37 cellular contexts compared by ENCODE assay signal in genomic region chr1:197621761-197622160, GRCh38.
"Had no signal": no experiment of that assay in that cellular context is flagged by ENCODE, and none has a peak within 500 bp of the region (broad histone marks: within the 10 kb centered on the region; RNA-seq: fewer than 3 reads in every experiment).

No MANE protein-coding gene starts in this region.

- FAIRE-seq: bronchial epithelial cell had no signal

- H3K27ac ChIP-seq: ascending aorta, cardiac muscle cell, WERI-Rb-1 had no signal

- H3K4me1 ChIP-seq: ascending aorta had no signal

- H3K4me3 ChIP-seq: ascending aorta, cardiac muscle cell had no signal

- H3K36me3 ChIP-seq: ascending aorta, cardiac muscle cell, WERI-Rb-1 had no signal

- H3K4me3 Mint-ChIP-seq: activated CD4-positive, alpha-beta memory T cell treated with anti-CD3 and anti-CD28 coated beads, Interleukin-2, amount 10 ng/mL, durations not matched to agents 7 days and 5 days; activated CD4-positive, alpha-beta T cell treated with anti-CD3 and anti-CD28 coated beads for 36 hours; activated CD4-positive, alpha-beta T cell treated with anti-CD3 and anti-CD28 coated beads, Interleukin-2, amount 10 ng/mL, durations not matched to agents 7 days and 5 days; activated CD8-positive, alpha-beta memory T cell treated with anti-CD3 and anti-CD28 coated beads, Interleukin-2, amount 10 ng/mL, durations not matched to agents 7 days and 5 days; activated CD8-positive, alpha-beta T cell treated with anti-CD3 and anti-CD28 coated beads, Interleukin-2, amount 10 ng/mL, durations not matched to agents 7 days and 5 days; activated naive CD4-positive, alpha-beta T cell treated with anti-CD3 and anti-CD28 coated beads, Interleukin-2, amount 10 ng/mL, durations not matched to agents 7 days and 5 days; activated naive CD4-positive, alpha-beta T cell treated with anti-CD3 and anti-CD28 coated beads, Interleukin-2, amount 50 U/mL, for 24 hours; activated naive CD8-positive, alpha-beta T cell; activated naive CD8-positive, alpha-beta T cell treated with anti-CD3 and anti-CD28 coated beads, Interleukin-2, amount 10 ng/mL, durations not matched to agents 7 days and 5 days; activated naive CD8-positive, alpha-beta T cell treated with anti-CD3 and anti-CD28 coated beads, Interleukin-2, amount 50 U/mL, for 24 hours; activated T-cell treated with anti-CD3 and anti-CD28 coated beads, Interleukin-2, amount 50 U/mL, for 24 hours; brain; central memory CD8-positive, alpha-beta T cell; T-helper 1 cell treated with Interleukin-12 subunit alpha and Interleukin-12 subunit beta and Interleukin-4 antibody, amounts not matched to agents 30 μg/mL and 1 μg/mL, for 36 hours; T-helper 2 cell treated with Interferon-gamma antibody and Interleukin-4, amounts not matched to agents 5 μg/mL and 100 μg/mL, for 36 hours; WTC11 had no signal

- H3K9me3 Mint-ChIP-seq: activated CD4-positive, alpha-beta T cell treated with anti-CD3 and anti-CD28 coated beads, Interleukin-2, amount 10 ng/mL, durations not matched to agents 7 days and 5 days; activated naive CD4-positive, alpha-beta T cell treated with anti-CD3 and anti-CD28 coated beads, Interleukin-2, amount 10 ng/mL, durations not matched to agents 7 days and 5 days; activated naive CD4-positive, alpha-beta T cell treated with anti-CD3 and anti-CD28 coated beads, Interleukin-2, amount 50 U/mL, for 24 hours; activated T-cell treated with anti-CD3 and anti-CD28 coated beads, Interleukin-2, amount 50 U/mL, for 24 hours; activated T-helper 2 cell treated with anti-CD3 and anti-CD28 coated beads, Interferon-gamma antibody, Interleukin-2, Interleukin-4, amounts not matched to agents 10 μg/mL and 5 μg/mL and 100 μg/mL, durations not matched to agents 14 hours and 24 hours and 36 hours; central memory CD8-positive, alpha-beta T cell; WTC11 had no signal

- H3K9me3 ChIP-seq: ascending aorta had no signal

- H3K36me3 Mint-ChIP-seq: WTC11 had no signal

- H3K27me3 Mint-ChIP-seq: activated CD4-positive, alpha-beta memory T cell treated with anti-CD3 and anti-CD28 coated beads, Interleukin-2, amount 10 ng/mL, durations not matched to agents 7 days and 5 days; activated CD4-positive, alpha-beta T cell treated with anti-CD3 and anti-CD28 coated beads for 36 hours; activated CD4-positive, alpha-beta T cell treated with anti-CD3 and anti-CD28 coated beads, Interleukin-2, amount 10 ng/mL, durations not matched to agents 7 days and 5 days; activated CD8-positive, alpha-beta memory T cell treated with anti-CD3 and anti-CD28 coated beads, Interleukin-2, amount 10 ng/mL, durations not matched to agents 7 days and 5 days; activated naive CD4-positive, alpha-beta T cell treated with anti-CD3 and anti-CD28 coated beads, Interleukin-2, amount 10 ng/mL, durations not matched to agents 7 days and 5 days; activated naive CD4-positive, alpha-beta T cell treated with anti-CD3 and anti-CD28 coated beads, Interleukin-2, amount 50 U/mL, for 24 hours; activated naive CD8-positive, alpha-beta T cell; activated naive CD8-positive, alpha-beta T cell treated with anti-CD3 and anti-CD28 coated beads, Interleukin-2, amount 10 ng/mL, durations not matched to agents 7 days and 5 days; activated naive CD8-positive, alpha-beta T cell treated with anti-CD3 and anti-CD28 coated beads, Interleukin-2, amount 50 U/mL, for 24 hours; activated T-cell treated with anti-CD3 and anti-CD28 coated beads, Interleukin-2, amount 50 U/mL, for 24 hours; brain; central memory CD8-positive, alpha-beta T cell had no signal

- DNase-seq: activated CD4-positive, alpha-beta memory T cell treated with anti-CD3 and anti-CD28 coated beads, Interleukin-2, amount 10 ng/mL, durations not matched to agents 7 days and 5 days; activated CD4-positive, alpha-beta T cell treated with anti-CD3 and anti-CD28 coated beads for 1 hour; activated CD4-positive, alpha-beta T cell treated with anti-CD3 and anti-CD28 coated beads for 36 hours; activated CD4-positive, alpha-beta T cell treated with anti-CD3 and anti-CD28 coated beads for 48 hours; activated CD4-positive, alpha-beta T cell treated with anti-CD3 and anti-CD28 coated beads, Interleukin-2, amount 10 ng/mL, durations not matched to agents 7 days and 5 days; activated CD4-positive, alpha-beta T cell treated with anti-CD3 and anti-CD28 coated beads, Interleukin-2, amount 50 U/mL, for 48 hours; activated CD4-positive, CD25-positive, alpha-beta regulatory T cell; activated CD8-positive, alpha-beta memory T cell treated with anti-CD3 and anti-CD28 coated beads for 24 hours; activated CD8-positive, alpha-beta memory T cell treated with anti-CD3 and anti-CD28 coated beads, Interleukin-2, amount 10 ng/mL, durations not matched to agents 7 days and 5 days; activated CD8-positive, alpha-beta memory T cell treated with anti-CD3 and anti-CD28 coated beads, Interleukin-2, amount 50 U/mL, for 48 hours; activated CD8-positive, alpha-beta T cell treated with anti-CD3 and anti-CD28 coated beads, Interleukin-2, amount 10 ng/mL, durations not matched to agents 7 days and 5 days; activated effector memory CD4-positive, alpha-beta T cell treated with Interleukin-2 at 50 U/mL for 16 hours; activated gamma-delta T cell; activated naive CD4-positive, alpha-beta T cell treated with anti-CD3 and anti-CD28 coated beads, Interleukin-2, amount 10 ng/mL, durations not matched to agents 7 days and 5 days; activated naive CD4-positive, alpha-beta T cell treated with Interleukin-2 at 50 U/mL for 16 hours; activated naive CD8-positive, alpha-beta T cell treated with anti-CD3 and anti-CD28 coated beads, Interleukin-2, amount 10 ng/mL, durations not matched to agents 7 days and 5 days; activated naive CD8-positive, alpha-beta T cell treated with anti-CD3 and anti-CD28 coated beads, Interleukin-2, amount 50 U/mL, for 24 hours; activated T-cell treated with anti-CD3 and anti-CD28 coated beads, Interleukin-2, amount 50 U/mL, for 24 hours; activated T-cell treated with anti-CD3 and anti-CD28 coated beads, Interleukin-2, amount 50 U/mL, for 48 hours; amygdala; anterior cingulate cortex; caudate nucleus; cerebellar nuclear complex; T-helper 9 cell; WERI-Rb-1 had no signal

- H3K27me3 ChIP-seq: ascending aorta, cardiac muscle cell had no signal

- H3K4me1 Mint-ChIP-seq: activated CD4-positive, alpha-beta memory T cell treated with anti-CD3 and anti-CD28 coated beads, Interleukin-2, amount 10 ng/mL, durations not matched to agents 7 days and 5 days; activated CD4-positive, alpha-beta T cell treated with anti-CD3 and anti-CD28 coated beads for 36 hours; activated CD4-positive, alpha-beta T cell treated with anti-CD3 and anti-CD28 coated beads, Interleukin-2, amount 10 ng/mL, durations not matched to agents 7 days and 5 days; activated CD8-positive, alpha-beta memory T cell treated with anti-CD3 and anti-CD28 coated beads, Interleukin-2, amount 10 ng/mL, durations not matched to agents 7 days and 5 days; activated naive CD4-positive, alpha-beta T cell treated with anti-CD3 and anti-CD28 coated beads, Interleukin-2, amount 10 ng/mL, durations not matched to agents 7 days and 5 days; activated naive CD4-positive, alpha-beta T cell treated with anti-CD3 and anti-CD28 coated beads, Interleukin-2, amount 50 U/mL, for 24 hours; activated naive CD8-positive, alpha-beta T cell treated with anti-CD3 and anti-CD28 coated beads, Interleukin-2, amount 50 U/mL, for 24 hours had no signal

- H3K27ac Mint-ChIP-seq: activated CD4-positive, alpha-beta memory T cell treated with anti-CD3 and anti-CD28 coated beads, Interleukin-2, amount 10 ng/mL, durations not matched to agents 7 days and 5 days; activated CD4-positive, alpha-beta T cell treated with anti-CD3 and anti-CD28 coated beads for 36 hours; activated CD4-positive, alpha-beta T cell treated with anti-CD3 and anti-CD28 coated beads, Interleukin-2, amount 10 ng/mL, durations not matched to agents 7 days and 5 days; activated CD8-positive, alpha-beta memory T cell treated with anti-CD3 and anti-CD28 coated beads, Interleukin-2, amount 10 ng/mL, durations not matched to agents 7 days and 5 days; activated CD8-positive, alpha-beta T cell treated with anti-CD3 and anti-CD28 coated beads, Interleukin-2, amount 10 ng/mL, durations not matched to agents 7 days and 5 days; activated naive CD4-positive, alpha-beta T cell treated with anti-CD3 and anti-CD28 coated beads, Interleukin-2, amount 10 ng/mL, durations not matched to agents 7 days and 5 days; activated naive CD4-positive, alpha-beta T cell treated with anti-CD3 and anti-CD28 coated beads, Interleukin-2, amount 50 U/mL, for 24 hours; activated naive CD8-positive, alpha-beta T cell; activated naive CD8-positive, alpha-beta T cell treated with anti-CD3 and anti-CD28 coated beads, Interleukin-2, amount 10 ng/mL, durations not matched to agents 7 days and 5 days; activated naive CD8-positive, alpha-beta T cell treated with anti-CD3 and anti-CD28 coated beads, Interleukin-2, amount 50 U/mL, for 24 hours; activated T-cell treated with anti-CD3 and anti-CD28 coated beads, Interleukin-2, amount 50 U/mL, for 24 hours; activated T-helper 2 cell treated with anti-CD3 and anti-CD28 coated beads, Interferon-gamma antibody, Interleukin-2, Interleukin-4, amounts not matched to agents 10 μg/mL and 5 μg/mL and 100 μg/mL, durations not matched to agents 14 hours and 24 hours and 36 hours; brain; T-helper 1 cell treated with Interleukin-12 subunit alpha and Interleukin-12 subunit beta and Interleukin-4 antibody, amounts not matched to agents 30 μg/mL and 1 μg/mL, for 36 hours; T-helper 2 cell treated with Interferon-gamma antibody and Interleukin-4, amounts not matched to agents 5 μg/mL and 100 μg/mL, for 36 hours; WTC11 had no signal

- ATAC-seq: activated CD4-positive, alpha-beta T cell treated with anti-CD3 and anti-CD28 coated beads for 36 hours; activated CD4-positive, CD25-positive, alpha-beta regulatory T cell treated with anti-CD3 and anti-CD28 coated beads, Interleukin-2, amount 50 U/mL, for 24 hours; activated CD8-positive, alpha-beta memory T cell treated with anti-CD3 and anti-CD28 coated beads, Interleukin-2, amount 10 ng/mL, durations not matched to agents 7 days and 5 days; activated CD8-positive, alpha-beta T cell treated with anti-CD3 and anti-CD28 coated beads, Interleukin-2, amount 10 ng/mL, durations not matched to agents 7 days and 5 days; activated naive CD8-positive, alpha-beta T cell treated with anti-CD3 and anti-CD28 coated beads, Interleukin-2, amount 50 U/mL, for 24 hours; WTC11 had no signal
